ENCODE assay signal across 10 cellular contexts in genomic region chr20:17963114-17963897, GRCh38. TPM values are rescaled to one million over a fixed set of nuclear protein-coding genes. Genes with fewer than 3 reads are reported as not detected.
A peak's percentile ranks its signal among the peaks of the same experiment; 100 is the strongest.
DNase-seq lines count a peak whose midpoint lies in the region; ATAC-seq and TF ChIP-seq lines count a peak whose summit lies in the region.
"Had no signal": no experiment of that assay in that cellular context is flagged by ENCODE, and none has a peak within 500 bp of the region (broad histone marks: within the 10 kb centered on the region; RNA-seq: fewer than 3 reads in every experiment).

No MANE protein-coding gene starts in this region.

- H3K4me3 ChIP-seq in BLaER1 treated with 17β-estradiol and CSF1 and Interleukin-3, amounts not matched to agents 10 nM and 100 nM, result peak overlapping the region; percentile 87 to 99 (median 96)
- H3K4me3 ChIP-seq in mucosa of rectum (ENCODE audit: low read length in 2 of 2), result no peak overlapping the region

- H3K9me3 Mint-ChIP-seq in HFFc6, result no peaks in the 10 kb centered on the region
- H3K9me3 Mint-ChIP-seq in activated naive CD8-positive, alpha-beta T cell treated with anti-CD3 and anti-CD28 coated beads, Interleukin-2, amount 10 ng/mL, durations not matched to agents 7 days and 5 days, result no peaks in the 10 kb centered on the region

- peaks cover 0 to 69% (median 37%) of the 10 kb centered on the region in 11 experiments; a peak in 16 of 22 replicates for H3K36me3 ChIP-seq in BLaER1 treated with 17β-estradiol and CSF1 and Interleukin-3, amounts not matched to agents 10 nM and 100 nM
- H3K36me3 ChIP-seq in mucosa of rectum (ENCODE audit: control insufficient read depth in 2 of 2, insufficient read depth in 2 of 2, low read length in 2 of 2), result peaks cover 4 to 6% of the 10 kb centered on the region in 2 donors

- no peaks in the 10 kb centered on the region for H3K27me3 ChIP-seq in BLaER1 treated with 17β-estradiol and CSF1 and Interleukin-3, amounts not matched to agents 10 nM and 100 nM
- no peaks in the 10 kb centered on the region for H3K27me3 ChIP-seq in mucosa of rectum (ENCODE audit: control insufficient read depth in 2 of 2, insufficient read depth in 2 of 2, low read length in 2 of 2)

- H3K27ac Mint-ChIP-seq in HFFc6, result peak overlapping the region; percentile 88
- peak overlapping the region; percentile 92 for H3K27ac Mint-ChIP-seq in activated naive CD8-positive, alpha-beta T cell treated with anti-CD3 and anti-CD28 coated beads, Interleukin-2, amount 10 ng/mL, durations not matched to agents 7 days and 5 days

- H3K9me3 ChIP-seq in BLaER1 treated with 17β-estradiol and CSF1 and Interleukin-3, amounts not matched to agents 10 nM and 100 nM (replicated peaks in 1 of 11), result no peaks in the 10 kb centered on the region
- H3K9me3 ChIP-seq in mucosa of rectum (ENCODE audit: control insufficient read depth in 2 of 2, low read length in 2 of 2), result no peaks in the 10 kb centered on the region

- H3K4me3 Mint-ChIP-seq in HFFc6, result peak overlapping the region; percentile 58
- peak overlapping the region; percentile 96 for H3K4me3 Mint-ChIP-seq in activated naive CD8-positive, alpha-beta T cell treated with anti-CD3 and anti-CD28 coated beads, Interleukin-2, amount 10 ng/mL, durations not matched to agents 7 days and 5 days

- TF ChIP-seq CTCF in HFFc6 (IDR thresholded peaks at IDR 0.05), result no peak

- peaks cover 21 to 100% (median 91%) of the 10 kb centered on the region in 11 experiments; a peak in 21 of 22 replicates for H4K20me1 ChIP-seq in BLaER1 treated with 17β-estradiol and CSF1 and Interleukin-3, amounts not matched to agents 10 nM and 100 nM

- peaks cover 70 to 73% (median 72%) of the 10 kb centered on the region in 10 experiments for H3K4me1 ChIP-seq in BLaER1 treated with 17β-estradiol and CSF1 and Interleukin-3, amounts not matched to agents 10 nM and 100 nM
- H3K4me1 ChIP-seq in mucosa of rectum (ENCODE audit: control insufficient read depth in 2 of 2, insufficient read depth in 2 of 2, low read length in 2 of 2), result peaks cover 60 to 74% of the 10 kb centered on the region in 2 donors

- ATAC-seq in activated naive CD8-positive, alpha-beta T cell treated with anti-CD3 and anti-CD28 coated beads, Interleukin-2, amount 10 ng/mL, durations not matched to agents 7 days and 5 days (ENCODE audit: low read depth), result no peak
- ATAC-seq in GM18498 (IDR thresholded peaks at IDR 0.05; ENCODE audit: unreplicated experiment) (no peak), HG03565 (IDR thresholded peaks at IDR 0.05; ENCODE audit: unreplicated experiment) (no peak), HG03025 (IDR thresholded peaks at IDR 0.05; ENCODE audit: low FRiP score, unreplicated experiment) (no peak)
- ATAC-seq: Panc1 had no signal

- peaks cover 54% of the 10 kb centered on the region for H3K36me3 Mint-ChIP-seq in HFFc6 (ENCODE audit: low read depth)
- peaks cover 35% of the 10 kb centered on the region for H3K36me3 Mint-ChIP-seq in activated naive CD8-positive, alpha-beta T cell treated with anti-CD3 and anti-CD28 coated beads, Interleukin-2, amount 10 ng/mL, durations not matched to agents 7 days and 5 days

- no peak for DNase-seq in HFFc6
- DNase-seq in activated naive CD8-positive, alpha-beta T cell treated with anti-CD3 and anti-CD28 coated beads, Interleukin-2, amount 10 ng/mL, durations not matched to agents 7 days and 5 days, result no peak
- DNase-seq in medulla oblongata (ENCODE audit: extremely low spot score), result no peak
- DNase-seq: posterior cingulate gyrus had no signal

- peak overlapping the region; percentile 97 to 100 (median 99) for H3K9ac ChIP-seq in BLaER1 treated with 17β-estradiol and CSF1 and Interleukin-3, amounts not matched to agents 10 nM and 100 nM
- no peak overlapping the region for H3K9ac ChIP-seq in mucosa of rectum (ENCODE audit: low read depth in 1 of 2, low read length in 2 of 2)

- peak overlapping the region; percentile 95 to 100 (median 99) for H3K27ac ChIP-seq in BLaER1 treated with 17β-estradiol and CSF1 and Interleukin-3, amounts not matched to agents 10 nM and 100 nM
- peak overlapping the region; percentile 49 to 51 for H3K27ac ChIP-seq in mucosa of rectum (ENCODE audit: low read depth in 2 of 2, low read length in 2 of 2)

- POLR2A ChIA-PET in activated naive CD8-positive, alpha-beta T cell treated with anti-CD3 and anti-CD28 coated beads, Interleukin-2, amount 10 ng/mL, durations not matched to agents 7 days and 5 days (lab: Charles Lee), result interaction anchor here (1.3 kb wide), 1 partner anchor 11 kb away, joined by 3 read pairs; no protein-coding TSS in a partner anchor

- H3K4me1 Mint-ChIP-seq in HFFc6 (ENCODE audit: low read depth), result peaks cover 87% of the 10 kb centered on the region
- peaks cover 57% of the 10 kb centered on the region for H3K4me1 Mint-ChIP-seq in activated naive CD8-positive, alpha-beta T cell treated with anti-CD3 and anti-CD28 coated beads, Interleukin-2, amount 10 ng/mL, durations not matched to agents 7 days and 5 days

- H3K4me2 ChIP-seq in BLaER1 treated with 17β-estradiol and CSF1 and Interleukin-3, amounts not matched to agents 10 nM and 100 nM, result peak overlapping the region; percentile 97 to 99 (median 98)

- H3K27me3 Mint-ChIP-seq in HFFc6 (ENCODE audit: insufficient read depth), result peaks cover 4% of the 10 kb centered on the region; the same call in 1 of the 2 replicates
- no peaks in the 10 kb centered on the region for H3K27me3 Mint-ChIP-seq in activated naive CD8-positive, alpha-beta T cell treated with anti-CD3 and anti-CD28 coated beads, Interleukin-2, amount 10 ng/mL, durations not matched to agents 7 days and 5 days

RNA-seq across cellular contexts. Expression of gene SNX5, which starts 5.3 kb away (rescaled TPM):
- total RNA-seq in HFFc6 (2021; fragmentation: NEBNext Ultra II Directional; extraction: Animal tissue kit (Norgen Biotek cat#: 25700)), result 10 to 100 TPM; 69.6 to 97.5 (median 81.8) TPM
- 100 to 1,000 TPM; 127 to 131 TPM for total RNA-seq in activated naive CD8-positive, alpha-beta T cell treated with anti-CD3 and anti-CD28 coated beads, Interleukin-2, amount 10 ng/mL, durations not matched to agents 7 days and 5 days

RNA-seq across cellular contexts. Expression of gene MGME1, which starts 5.5 kb away (rescaled TPM):
- 10 to 100 TPM; 12.7 to 19.2 (median 17.9) TPM for total RNA-seq in HFFc6 (2021; fragmentation: NEBNext Ultra II Directional; extraction: Animal tissue kit (Norgen Biotek cat#: 25700))
- total RNA-seq in activated naive CD8-positive, alpha-beta T cell treated with anti-CD3 and anti-CD28 coated beads, Interleukin-2, amount 10 ng/mL, durations not matched to agents 7 days and 5 days, result 10 to 100 TPM; 32.2 to 37.5 TPM

Comparison
In these comparisons a context has a peak if more than half of its experiments do, and no peak if none do; other contexts are left out.
1. H3K4me3 ChIP-seq: peak in BLaER1 treated with 17β-estradiol and CSF1 and Interleukin-3, amounts not matched to agents 10 nM and 100 nM (10 of 10); none in mucosa of rectum (0 of 2).
2. H3K9ac ChIP-seq: peak in BLaER1 treated with 17β-estradiol and CSF1 and Interleukin-3, amounts not matched to agents 10 nM and 100 nM (11 of 11); none in mucosa of rectum (0 of 2).